Comparison of ENCODE assay signal across 1 cellular context in the genomic region with DNA sequence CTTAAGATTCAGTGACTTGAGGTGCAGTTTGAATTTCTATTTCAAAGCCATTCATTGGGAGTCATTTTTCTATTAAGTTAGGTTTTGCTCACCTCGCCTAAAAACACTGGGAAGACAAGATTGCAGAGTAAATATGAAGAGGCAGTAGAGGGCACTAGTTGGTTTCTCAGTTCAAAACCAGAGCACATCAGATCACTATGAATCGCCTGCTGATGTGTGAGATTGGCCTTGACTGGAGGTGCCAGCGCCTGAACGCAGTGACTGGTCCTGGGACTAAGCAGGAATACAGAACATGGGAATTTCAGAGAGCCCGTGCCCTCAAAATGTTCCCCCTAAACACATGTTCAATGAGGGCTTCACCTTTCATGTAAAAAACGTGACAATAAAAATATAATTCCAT.
TF ChIP-seq lines count a peak whose summit lies in the region.

No MANE protein-coding gene starts in this region.

TF ChIP-seq in SK-N-SH treated with all-trans-retinoic acid at 6 μM for 48 hours, 23 proteins besides CTCF, POLR2A, EP300 and RAD21 (continued from another document):
- TF ChIP-seq, protein P1, sequence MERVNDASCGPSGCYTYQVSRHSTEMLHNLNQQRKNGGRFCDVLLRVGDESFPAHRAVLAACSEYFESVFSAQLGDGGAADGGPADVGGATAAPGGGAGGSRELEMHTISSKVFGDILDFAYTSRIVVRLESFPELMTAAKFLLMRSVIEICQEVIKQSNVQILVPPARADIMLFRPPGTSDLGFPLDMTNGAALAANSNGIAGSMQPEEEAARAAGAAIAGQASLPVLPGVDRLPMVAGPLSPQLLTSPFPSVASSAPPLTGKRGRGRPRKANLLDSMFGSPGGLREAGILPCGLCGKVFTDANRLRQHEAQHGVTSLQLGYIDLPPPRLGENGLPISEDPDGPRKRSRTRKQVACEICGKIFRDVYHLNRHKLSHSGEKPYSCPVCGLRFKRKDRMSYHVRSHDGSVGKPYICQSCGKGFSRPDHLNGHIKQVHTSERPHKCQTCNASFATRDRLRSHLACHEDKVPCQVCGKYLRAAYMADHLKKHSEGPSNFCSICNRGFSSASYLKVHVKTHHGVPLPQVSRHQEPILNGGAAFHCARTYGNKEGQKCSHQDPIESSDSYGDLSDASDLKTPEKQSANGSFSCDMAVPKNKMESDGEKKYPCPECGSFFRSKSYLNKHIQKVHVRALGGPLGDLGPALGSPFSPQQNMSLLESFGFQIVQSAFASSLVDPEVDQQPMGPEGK (CRISPR knock-in tag; IDR thresholded peaks at IDR 0.05; ENCODE audit: borderline replicate concordance) = no peak
- no peak for TF ChIP-seq OSR1 (CRISPR knock-in tag; IDR thresholded peaks at IDR 0.05)
- TF ChIP-seq PPARA (CRISPR knock-in tag; IDR thresholded peaks at IDR 0.05; ENCODE audit: borderline replicate concordance) = no peak
